ENCODE assay signal across 23 cellular contexts in genomic region chr1:117886101-117886795, GRCh38. TPM values are rescaled to one million over a fixed set of nuclear protein-coding genes. Genes with fewer than 3 reads are reported as not detected.
DNase-seq lines count a peak whose midpoint lies in the region; ATAC-seq and TF ChIP-seq lines count a peak whose summit lies in the region.
"Had no signal": no experiment of that assay in that cellular context is flagged by ENCODE, and none has a peak within 500 bp of the region (broad histone marks: within the 10 kb centered on the region; RNA-seq: fewer than 3 reads in every experiment).

No MANE protein-coding gene starts in this region.

- H3K18ac ChIP-seq in IMR-90 (ENCODE audit: low read depth, low read length) = peak overlapping the region; percentile 94; the same call in 1 of the 2 replicates

- 0 out of 3 replicates have a peak overlapping the region, but pooled peaks have one; percentile 87 for H2BK15ac ChIP-seq in IMR-90 (ENCODE audit: low read depth, low read length)

- no peak for TF ChIP-seq POLR2A in IMR-90 (IDR thresholded peaks at IDR 0.05; ENCODE audit: low read depth, low read length)

- peak overlapping the region; percentile 94 for H3K4ac ChIP-seq in IMR-90 (ENCODE audit: low read depth, low read length)

- POLR2A ChIA-PET in IMR-90 (lab: Charles Lee; ENCODE audit: unreplicated experiment) = no interaction called here

- H3K23ac ChIP-seq in IMR-90 (ENCODE audit: low read depth, low read length) = peak overlapping the region; percentile 93

- TF ChIP-seq CTCF in IMR-90 (conservative IDR thresholded peaks at IDR 0.05; ENCODE audit: low read depth, low read length) (no peak), chondrocyte (IDR thresholded peaks at IDR 0.05) (no peak)

- H3K27me3 ChIP-seq in IMR-90 (ENCODE audit: control insufficient read depth, insufficient read depth, low read length) (no peaks in the 10 kb centered on the region), SJCRH30 (no peaks in the 10 kb centered on the region)

- dilution Hi-C loops in IMR-90 (cut with HindIII; ENCODE audit: low sequenced_read_pairs, unreplicated experiment) = no loop called here

- in situ Hi-C loops in IMR-90 (cut with MboI; ENCODE audit: low sequenced_read_pairs) = loop anchor here (25.0 kb wide), 1 partner anchor 124 kb away; no protein-coding TSS in a partner anchor

- peak overlapping the region; percentile 96; the same call in 1 of the 2 replicates for H2BK20ac ChIP-seq in IMR-90 (ENCODE audit: low read depth, low read length)

- no peak for TF ChIP-seq RAD21 in IMR-90 (IDR thresholded peaks at IDR 0.05; ENCODE audit: low read length)

- H3K4me2 ChIP-seq in IMR-90 (ENCODE audit: low read depth, low read length) = peak overlapping the region; percentile 38; the same call in 1 of the 2 replicates

- peak overlapping the region; percentile 71 for H3K27ac Mint-ChIP-seq in chondrocyte (ENCODE audit: unreplicated experiment)
- no peak overlapping the region for H3K27ac Mint-ChIP-seq in stimulated activated memory B cell treated with anti-CD40 and anti-IgM and Interleukin-4, amounts not matched to agents 10 μg/mL and 1 μg/mL and 100 μg/mL, for 72 hours
- H3K27ac Mint-ChIP-seq: activated B cell treated with CpG ODN at 0.5 μM for 24 hours; CD4-positive, alpha-beta T cell; H9; natural killer cell; T-helper 1 cell treated with Interleukin-12 subunit alpha and Interleukin-12 subunit beta and Interleukin-4 antibody, amounts not matched to agents 30 μg/mL and 1 μg/mL, for 36 hours had no signal

- H4K20me1 ChIP-seq in IMR-90 (ENCODE audit: insufficient read depth, low read length) = no peaks in the 10 kb centered on the region

- H3K9ac ChIP-seq in IMR-90 (ENCODE audit: low read depth, low read length) = no peak overlapping the region

- no CpG with 5 or more reads among the region's 2 CpGs for WGBS in IMR-90 (ENCODE audit: extremely low coverage in 2 of 2, insufficient read length in 1 of 2), 2 experiments

- H2AK5ac ChIP-seq in IMR-90 (ENCODE audit: low read depth, low read length) = peak overlapping the region; percentile 91; the same call in 1 of the 2 replicates

- peak overlapping the region; percentile 98 for H2BK5ac ChIP-seq in IMR-90 (ENCODE audit: low read depth, low read length, poor library complexity, severe bottlenecking)

- peak overlapping the region; percentile 91 for H3K14ac ChIP-seq in IMR-90 (replicated peaks; ENCODE audit: low read depth, low read length)

- peaks cover 9% of the 10 kb centered on the region for H3K36me3 Mint-ChIP-seq in chondrocyte (ENCODE audit: low read depth)
- peaks cover 44% of the 10 kb centered on the region for H3K36me3 Mint-ChIP-seq in stimulated activated memory B cell treated with anti-CD40 and anti-IgM and Interleukin-4, amounts not matched to agents 10 μg/mL and 1 μg/mL and 100 μg/mL, for 72 hours

- no TSS peak for BruUV-seq in IMR-90 (replicated peaks; lab: Mats Ljungman, UMichigan)

- H3K27me3 Mint-ChIP-seq in chondrocyte (ENCODE audit: low read depth) = no peaks in the 10 kb centered on the region
- no peaks in the 10 kb centered on the region for H3K27me3 Mint-ChIP-seq in stimulated activated memory B cell treated with anti-CD40 and anti-IgM and Interleukin-4, amounts not matched to agents 10 μg/mL and 1 μg/mL and 100 μg/mL, for 72 hours
- H3K27me3 Mint-ChIP-seq: activated B cell treated with CpG ODN at 0.5 μM for 24 hours; CD4-positive, alpha-beta T cell had no signal

- no peak overlapping the region for H2AK9ac ChIP-seq in IMR-90 (replicated peaks; ENCODE audit: low read depth, low read length, poor library complexity)

- peaks cover 5% of the 10 kb centered on the region for H3K36me3 ChIP-seq in IMR-90 (ENCODE audit: control insufficient read depth, insufficient read depth, low read length)
- H3K36me3 ChIP-seq in SJCRH30 = peaks cover 18% of the 10 kb centered on the region
- H3K36me3 ChIP-seq: prostate gland had no signal

- no peak overlapping the region for H2AFZ ChIP-seq in IMR-90 (replicated peaks; ENCODE audit: low read length, poor library complexity)

- H3K9me3 ChIP-seq in IMR-90 (ENCODE audit: control insufficient read depth, insufficient read depth, low read length) = no peaks in the 10 kb centered on the region
- H3K9me3 ChIP-seq in SJCRH30 (replicated peaks) = no peaks in the 10 kb centered on the region
- H3K9me3 ChIP-seq: lower lobe of right lung, prostate gland had no signal

- peak overlapping the region; percentile 89 for H3K56ac ChIP-seq in IMR-90 (ENCODE audit: extremely low read depth, insufficient read depth, low read length)

- H3K27ac ChIP-seq in IMR-90 (ENCODE audit: insufficient read depth, low read length) (peak overlapping the region; percentile 95; the same call in 1 of the 2 replicates), SJCRH30 (no peak overlapping the region)
- H3K27ac ChIP-seq: lower lobe of right lung, prostate gland, RWPE1 had no signal

- ATAC-seq in IMR-90 (ENCODE audit: low read depth) = peak; percentile 68
- ATAC-seq in stimulated activated memory B cell treated with anti-CD40 and anti-IgM and Interleukin-4, amounts not matched to agents 10 μg/mL and 1 μg/mL and 100 μg/mL, for 72 hours = no peak
- no peak for ATAC-seq in GM18858 (IDR thresholded peaks at IDR 0.05; ENCODE audit: unreplicated experiment)
- ATAC-seq: GM12878, lower lobe of right lung, natural killer cell had no signal

- intact Hi-C loops in IMR-90 (cut with micrococcal nuclease) = no loop called here

- peaks cover 6 to 30% of the 10 kb centered on the region in 2 experiments for H3K79me1 ChIP-seq in IMR-90 (ENCODE audit: low read depth in 1 of 2, low read length in 2 of 2)

- H3K4me3 ChIP-seq in IMR-90 (ENCODE audit: insufficient read depth, low read depth, low read length) (no peak overlapping the region), SJCRH30 (no peak overlapping the region)
- H3K4me3 ChIP-seq: GM12878, lower lobe of right lung, prostate gland had no signal

- H3K4me1 ChIP-seq in IMR-90 (ENCODE audit: control insufficient read depth, insufficient read depth, low read length) (peaks cover 12% of the 10 kb centered on the region), SJCRH30 (no peaks in the 10 kb centered on the region)
- H3K4me1 ChIP-seq: lower lobe of right lung, prostate gland had no signal

- H3K9me3 Mint-ChIP-seq in chondrocyte (ENCODE audit: low read depth) = no peaks in the 10 kb centered on the region
- no peaks in the 10 kb centered on the region for H3K9me3 Mint-ChIP-seq in stimulated activated memory B cell treated with anti-CD40 and anti-IgM and Interleukin-4, amounts not matched to agents 10 μg/mL and 1 μg/mL and 100 μg/mL, for 72 hours
- H3K9me3 Mint-ChIP-seq: activated B cell treated with CpG ODN at 0.5 μM for 24 hours; CD4-positive, alpha-beta T cell; H9; natural killer cell; T-helper 1 cell treated with Interleukin-12 subunit alpha and Interleukin-12 subunit beta and Interleukin-4 antibody, amounts not matched to agents 30 μg/mL and 1 μg/mL, for 36 hours had no signal

- no peak overlapping the region for H4K5ac ChIP-seq in IMR-90 (ENCODE audit: low read depth, low read length)

- H2BK120ac ChIP-seq in IMR-90 (ENCODE audit: low read depth, low read length) = peak overlapping the region; percentile 98

- CTCF ChIA-PET in IMR-90 (lab: Yijun Ruan, JAX) = no interaction called here

- peak overlapping the region; percentile 88 to 96; a peak in 3 of 4 replicates for H4K8ac ChIP-seq in IMR-90 (ENCODE audit: low read depth in 2 of 2, low read length in 2 of 2)

- H3K9me1 ChIP-seq in IMR-90 (ENCODE audit: insufficient read depth, low read length) = peaks cover 8% of the 10 kb centered on the region; the same call in 1 of the 2 replicates

- H3K4me1 Mint-ChIP-seq in chondrocyte (ENCODE audit: low read depth) = peaks cover 12% of the 10 kb centered on the region
- H3K4me1 Mint-ChIP-seq in stimulated activated memory B cell treated with anti-CD40 and anti-IgM and Interleukin-4, amounts not matched to agents 10 μg/mL and 1 μg/mL and 100 μg/mL, for 72 hours = no peaks in the 10 kb centered on the region
- H3K4me1 Mint-ChIP-seq: activated B cell treated with CpG ODN at 0.5 μM for 24 hours, H9 had no signal

- H4K91ac ChIP-seq in IMR-90 (ENCODE audit: insufficient read depth, low read depth, low read length) = peak overlapping the region; percentile 85

- H3K4me3 Mint-ChIP-seq in chondrocyte (ENCODE audit: unreplicated experiment) = no peak overlapping the region
- H3K4me3 Mint-ChIP-seq in stimulated activated memory B cell treated with anti-CD40 and anti-IgM and Interleukin-4, amounts not matched to agents 10 μg/mL and 1 μg/mL and 100 μg/mL, for 72 hours = no peak overlapping the region
- H3K4me3 Mint-ChIP-seq: activated B cell treated with CpG ODN at 0.5 μM for 24 hours; CD4-positive, alpha-beta T cell; H9; natural killer cell; T-helper 1 cell treated with Interleukin-12 subunit alpha and Interleukin-12 subunit beta and Interleukin-4 antibody, amounts not matched to agents 30 μg/mL and 1 μg/mL, for 36 hours had no signal

- DNase-seq in Daoy (ENCODE audit: low read depth) (peak; percentile 6), IMR-90 (peak; percentile 77), chondrocyte (ENCODE audit: low spot score) (no peak), non-pigmented ciliary epithelial cell (ENCODE audit: low read depth) (peak; percentile 44), SJCRH30 (no peak), NOMO-1 treated with dmso at 0.1 percent for 144 hours (lab: John Stamatoyannopoulos, UW; ENCODE audit: unreplicated experiment) (no peak)
- DNase-seq: activated B cell treated with CpG ODN at 0.5 μM for 24 hours; activated effector memory CD4-positive, alpha-beta T cell treated with Interleukin-2 at 50 U/mL for 16 hours; CD4-positive, alpha-beta T cell; DMS79 treated with DMSO at 0.1 percent for 48 hours; foreskin melanocyte; H9; lower lobe of right lung; natural killer cell; NCI-H2081 treated with DMSO at 0.1 percent for 48 hours; NCI-H526; substantia nigra had no signal

TF ChIP-seq in IMR-90, 13 proteins besides CTCF, POLR2A, EP300 and RAD21 (continues in another document):
- no peak for TF ChIP-seq FOS (IDR thresholded peaks at IDR 0.05; ENCODE audit: low read depth, low read length)
- no peak for TF ChIP-seq BHLHE40 (IDR thresholded peaks at IDR 0.05; ENCODE audit: low read depth, low read length)
- no peak for TF ChIP-seq MXI1 (IDR thresholded peaks at IDR 0.05; ENCODE audit: borderline replicate concordance, low read depth, low read length)

RNA-seq across cellular contexts. Expression of gene GDAP2, which starts 43.2 kb away (rescaled TPM):
- 31.9 and 41.6 TPM in 2 replicates for total RNA-seq in Daoy (2014; rRNA removed; shearing (Covaris generic))
- total RNA-seq in IMR-90 (2012; rRNA removed) = 26.7 and 27.1 TPM in 2 replicates
- 5.4 and 6.0 TPM in 2 replicates for polyA plus RNA-seq in IMR-90 (2012; rRNA removed)
- 1.0 and 1.3 TPM in 2 replicates for polyA plus RNA-seq in IMR-90 (2012; cell fraction: cytosol; rRNA removed)
- 0.49 and 4.0 TPM in 2 replicates for polyA plus RNA-seq in IMR-90 (2012; cell fraction: nucleus; rRNA removed; ENCODE audit: low replicate concordance)
- 22.7 to 25.7 TPM (median 22.7 TPM) in 3 replicates for total RNA-seq in chondrocyte
- 33.6 and 34.6 TPM in 2 replicates for total RNA-seq in SJCRH30 (2014; rRNA removed; shearing (Covaris generic))

RNA-seq across cellular contexts. Expression of gene WDR3, which starts 43.3 kb away (rescaled TPM):
- 105 and 106 TPM in 2 replicates for total RNA-seq in Daoy (2014; rRNA removed; shearing (Covaris generic))
- total RNA-seq in IMR-90 (2012; rRNA removed) (74.7 and 88.5 TPM in 2 replicates), chondrocyte (17.3 to 23.5 TPM (median 19.7 TPM) in 3 replicates)
- 15.3 and 16.7 TPM in 2 replicates for polyA plus RNA-seq in IMR-90 (2012; rRNA removed)
- 3.8 and 9.3 TPM in 2 replicates for polyA plus RNA-seq in IMR-90 (2012; cell fraction: cytosol; rRNA removed)
- polyA plus RNA-seq in IMR-90 (2012; cell fraction: nucleus; rRNA removed; ENCODE audit: low replicate concordance) = 2.4 and 12.0 TPM in 2 replicates
- 57.7 and 60.8 TPM in 2 replicates for total RNA-seq in SJCRH30 (2014; rRNA removed; shearing (Covaris generic))

Comparison
In these comparisons a context has a peak if more than half of its experiments do, and no peak if none do; other contexts are left out.
1. DNase-seq: peak in Daoy (single experiment), IMR-90 (single experiment) and non-pigmented ciliary epithelial cell (single experiment); none in chondrocyte (single experiment), SJCRH30 (0 of 2) and NOMO-1 treated with dmso at 0.1 percent for 144 hours (single experiment).